ENCODE assay signal across 14 cellular contexts in the genomic region with DNA sequence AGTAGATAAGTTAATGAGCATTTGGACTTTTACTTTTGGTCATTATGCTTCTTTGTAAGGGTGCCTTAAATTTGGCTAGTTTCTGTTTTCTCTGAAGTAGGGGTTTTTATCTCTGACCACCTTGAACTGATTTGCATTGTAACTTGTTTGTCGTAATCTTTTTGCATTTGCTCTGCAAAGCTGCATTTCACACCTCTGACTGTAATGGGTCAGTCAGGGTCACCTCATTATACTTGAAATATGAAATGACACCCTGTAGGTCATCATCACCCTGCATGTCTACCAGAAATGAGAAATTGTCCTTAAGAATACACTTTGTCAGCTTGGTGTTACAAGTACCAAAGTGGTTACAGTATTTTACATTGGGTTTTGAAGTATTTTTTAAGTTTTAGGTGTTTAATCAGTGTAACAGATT.
DNase-seq lines count a peak whose midpoint lies in the region; ATAC-seq and TF ChIP-seq lines count a peak whose summit lies in the region.
"Had no signal": no experiment of that assay in that cellular context is flagged by ENCODE, and none has a peak within 500 bp of the region (broad histone marks: within the 10 kb centered on the region; RNA-seq: fewer than 3 reads in every experiment).

No MANE protein-coding gene starts in this region.

- POLR2A ChIA-PET in HEK293T (lab: Yijun Ruan, JAX): no interaction called here

- H3K27ac Mint-ChIP-seq in activated T-cell treated with anti-CD3 and anti-CD28 coated beads, Interleukin-2, amount 50 U/mL, for 24 hours: no peak overlapping the region
- H3K27ac Mint-ChIP-seq: activated naive CD8-positive, alpha-beta T cell; memory B cell had no signal

- DNase-seq in GM13976 (ENCODE audit: low spot score) (peak; percentile 21), HEK293T (ENCODE audit: extremely low spot score) (no peak), head of caudate nucleus (no peak), NCI-H1092 treated with DMSO at 0.1 percent for 48 hours (lab: John Stamatoyannopoulos, UW) (no peak)
- no peak for DNase-seq in activated T-cell treated with anti-CD3 and anti-CD28 coated beads, Interleukin-2, amount 50 U/mL, for 24 hours
- DNase-seq: activated CD8-positive, alpha-beta memory T cell treated with anti-CD3 and anti-CD28 coated beads for 24 hours; cerebellar nuclear complex; DMS 273 treated with DMSO at 0.1 percent for 48 hours; stimulated activated CD4-positive, alpha-beta T cell treated with anti-CD3 and anti-CD28 coated beads, Interleukin-15, amount 100 ng/mL, for 24 hours had no signal

- no peak for TF ChIP-seq CTCF in GM13976 (IDR thresholded peaks at IDR 0.05; ENCODE audit: borderline replicate concordance, control extremely low read depth, extremely low read depth, insufficient read depth, missing control alignments)

- in situ Hi-C loops in GM13976 (cut with MboI; ENCODE audit: low sequenced_read_pairs, unreplicated experiment): no loop called here

- H3K36me3 Mint-ChIP-seq in activated T-cell treated with anti-CD3 and anti-CD28 coated beads, Interleukin-2, amount 50 U/mL, for 24 hours (ENCODE audit: low read depth): no peaks in the 10 kb centered on the region
- H3K36me3 Mint-ChIP-seq: activated naive CD8-positive, alpha-beta T cell; memory B cell had no signal

- CTCF ChIA-PET in HEK293T (lab: Yijun Ruan, JAX): no interaction called here

- ATAC-seq in GM19372 (IDR thresholded peaks at IDR 0.05; ENCODE audit: low read depth, unreplicated experiment) (peak; percentile 75), HG02642 (IDR thresholded peaks at IDR 0.05; ENCODE audit: poor library complexity, unreplicated experiment) (peak; percentile 66), HG03432 (IDR thresholded peaks at IDR 0.05; ENCODE audit: unreplicated experiment) (peak; percentile 78)

- H3K4me1 Mint-ChIP-seq in activated T-cell treated with anti-CD3 and anti-CD28 coated beads, Interleukin-2, amount 50 U/mL, for 24 hours (ENCODE audit: low read depth): no peaks in the 10 kb centered on the region

- H3K4me3 Mint-ChIP-seq in activated T-cell treated with anti-CD3 and anti-CD28 coated beads, Interleukin-2, amount 50 U/mL, for 24 hours: no peak overlapping the region
- H3K4me3 Mint-ChIP-seq: activated naive CD8-positive, alpha-beta T cell; memory B cell had no signal

- H3K9me3 Mint-ChIP-seq in activated T-cell treated with anti-CD3 and anti-CD28 coated beads, Interleukin-2, amount 50 U/mL, for 24 hours: no peaks in the 10 kb centered on the region
- H3K9me3 Mint-ChIP-seq: memory B cell had no signal

- intact Hi-C loops in head of caudate nucleus (cut with DNase I): no loop called here

- H3K27me3 Mint-ChIP-seq in activated T-cell treated with anti-CD3 and anti-CD28 coated beads, Interleukin-2, amount 50 U/mL, for 24 hours: peaks cover 4% of the 10 kb centered on the region
- H3K27me3 Mint-ChIP-seq: activated naive CD8-positive, alpha-beta T cell had no signal

TF ChIP-seq in HEK293T, 16 proteins besides CTCF, POLR2A, EP300 and RAD21:
- TF ChIP-seq PKNOX1 (IDR thresholded peaks at IDR 0.05): no peak
- TF ChIP-seq ZNF384 (IDR thresholded peaks at IDR 0.05): no peak
